ENCODE assay signal across 1 cellular context in genomic region chr2:36966370-36967235, GRCh38.
TF ChIP-seq lines count a peak whose summit lies in the region.

Gene STRN, minus strand, starts transcription at chr2:36966536. Its CDS starts 73 bp downstream, at chr2:36966463.

TF ChIP-seq in HepG2, 621 proteins besides CTCF, POLR2A, EP300 and RAD21 (continued from another document and continues in another):
- TF ChIP-seq ZBTB2 (CRISPR knock-in tag; IDR thresholded peaks at IDR 0.05; ENCODE audit: low read depth) (no peak), ZBTB4 (CRISPR knock-in tag; IDR thresholded peaks at IDR 0.05; ENCODE audit: borderline replicate concordance) (no peak; the same call in 1 of the 2 replicates), DMTF1 (CRISPR knock-in tag; IDR thresholded peaks at IDR 0.05) (no peak), ZNF878 (CRISPR knock-in tag; IDR thresholded peaks at IDR 0.05) (no peak), ZNF121 (CRISPR knock-in tag; IDR thresholded peaks at IDR 0.05) (no peak; the same call in 1 of the 2 replicates), ZSCAN12 (CRISPR knock-in tag; IDR thresholded peaks at IDR 0.05) (peak; percentile 46; the same call in 1 of the 2 replicates), DNMT3B (CRISPR knock-in tag; conservative IDR thresholded peaks at IDR 0.05) (0 out of 2 replicates have a peak, but pooled peaks have one; percentile 12), NFAT5 (CRISPR knock-in tag; IDR thresholded peaks at IDR 0.05) (0 out of 2 replicates have a peak, but pooled peaks have one; percentile 91), ZNF234 (CRISPR knock-in tag; conservative IDR thresholded peaks at IDR 0.05) (0 out of 2 replicates have a peak, but pooled peaks have one; percentile 27), PCBP1 (IDR thresholded peaks at IDR 0.05; ENCODE audit: borderline replicate concordance, low read depth, low read length) (0 out of 2 replicates have a peak, but pooled peaks have one; percentile 43), KAT7 (CRISPR knock-in tag; IDR thresholded peaks at IDR 0.05; ENCODE audit: borderline replicate concordance) (peak; percentile 75), ARID5B (CRISPR knock-in tag; IDR thresholded peaks at IDR 0.05) (no peak), TP53 (CRISPR knock-in tag; conservative IDR thresholded peaks at IDR 0.05) (no peak), LBX2 (CRISPR knock-in tag; IDR thresholded peaks at IDR 0.05; ENCODE audit: borderline replicate concordance) (peak; percentile 66; the same call in 1 of the 2 replicates), NR0B2 (CRISPR knock-in tag; IDR thresholded peaks at IDR 0.05) (0 out of 2 replicates have a peak, but pooled peaks have one; percentile 20), ZNF710 (CRISPR knock-in tag; IDR thresholded peaks at IDR 0.05; ENCODE audit: borderline replicate concordance) (0 out of 2 replicates have a peak, but pooled peaks have one; percentile 35), ZNF770 (CRISPR knock-in tag; IDR thresholded peaks at IDR 0.05) (peak; percentile 72), ZSCAN20 (CRISPR knock-in tag; IDR thresholded peaks at IDR 0.05; ENCODE audit: borderline replicate concordance) (peak; percentile 74; the same call in 1 of the 2 replicates), ZNF512B (CRISPR knock-in tag; IDR thresholded peaks at IDR 0.05; ENCODE audit: borderline replicate concordance) (peak; percentile 80; the same call in 1 of the 2 replicates), ZNF768 (CRISPR knock-in tag; IDR thresholded peaks at IDR 0.05) (peak; percentile 66; the same call in 1 of the 2 replicates), ZNF792 (CRISPR knock-in tag; IDR thresholded peaks at IDR 0.05) (peak; percentile 55; the same call in 1 of the 2 replicates), HDAC1 (CRISPR knock-in tag; IDR thresholded peaks at IDR 0.05) (peak; percentile 70)
